Comparison of ENCODE assay signal across 8 cellular contexts in the genomic region with DNA sequence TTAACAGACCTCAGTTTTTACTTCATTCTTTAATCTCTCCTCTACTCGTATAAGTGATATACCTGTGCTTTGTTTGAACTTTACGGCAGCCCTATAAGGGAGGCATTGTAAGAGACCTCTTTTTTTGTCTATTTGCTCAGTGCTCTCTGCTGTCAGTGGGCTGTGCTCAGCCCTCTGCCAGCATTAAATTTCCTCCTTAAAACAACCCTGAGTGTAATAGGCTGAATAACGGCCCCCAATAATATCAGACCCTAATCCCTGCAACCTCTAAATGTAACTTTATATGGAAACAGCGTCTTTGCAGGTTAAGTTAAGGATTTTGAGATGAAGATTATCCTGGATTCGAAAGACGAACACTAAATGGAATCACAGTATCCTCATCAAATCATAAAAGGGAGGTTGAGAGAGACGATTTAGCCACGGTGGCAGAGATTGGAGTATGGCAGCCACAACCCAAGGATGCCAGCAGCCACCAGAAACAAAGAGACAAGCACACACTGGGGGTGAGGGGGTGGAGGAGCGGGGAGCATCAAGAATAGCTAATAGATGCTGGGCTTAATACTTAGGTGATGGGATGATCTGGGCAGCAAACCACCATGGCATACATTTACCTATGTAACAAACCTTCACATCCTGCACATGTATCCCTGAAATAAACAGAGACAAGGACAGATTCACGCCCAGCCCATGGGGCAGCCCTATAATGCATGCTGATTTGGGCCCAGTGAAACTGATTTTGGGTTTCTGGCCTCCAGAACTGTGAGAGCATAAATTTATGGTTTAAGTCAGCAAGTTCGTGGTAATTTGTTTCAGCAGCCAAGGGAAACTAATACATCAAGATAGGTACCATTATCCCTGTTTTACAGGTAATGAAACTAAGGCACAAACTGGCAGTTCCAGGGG. TPM values are rescaled to one million over a fixed set of nuclear protein-coding genes. Genes with fewer than 3 reads are reported as not detected.
DNase-seq lines count a peak whose midpoint lies in the region; FAIRE-seq and TF ChIP-seq lines count a peak whose summit lies in the region.

No MANE protein-coding gene starts in this region.

- DNase-seq in GM12892 (ENCODE audit: insufficient read length) (no peak), HAP-1 (ENCODE audit: low spot score in 2 of 2) (peak in 1 of 2 experiments; percentile 11), NCI-H146 (lab: John Stamatoyannopoulos, UW) (peak; percentile 29), dermis blood vessel endothelial cell (peak; percentile 17), myocyte (ENCODE audit: low read depth) (peak; percentile 33), HCEC 1CT (no peak), lower leg skin (ENCODE audit: low spot score in 2 of 2) (no peak), MV-4-11 (lab: John Stamatoyannopoulos, UW) (no peak)

- peaks cover 16% of the 10 kb centered on the region for H3K4me1 ChIP-seq in HAP-1

- TF ChIP-seq CTCF in lower leg skin (IDR thresholded peaks at IDR 0.05) = no peak

- H3K27me3 ChIP-seq in HAP-1 (ENCODE audit: low read depth) = no peaks in the 10 kb centered on the region

- no peak for TF ChIP-seq POLR2A in GM12892 (IDR thresholded peaks at IDR 0.05; ENCODE audit: low read depth, low read length)
- TF ChIP-seq POLR2A in lower leg skin (IDR thresholded peaks at IDR 0.05) = no peak

- H3K9me3 ChIP-seq in HAP-1 = no peaks in the 10 kb centered on the region; the same call in 1 of the 2 replicates

- FAIRE-seq in GM12892 (lab: Jason Lieb, UNC) = peak; percentile 61

- 22 to 24% methylated on average over 11 of the region's 11 CpGs for WGBS in lower leg skin, 2 donors

- peaks cover 3% of the 10 kb centered on the region; the same call in 1 of the 2 replicates for H3K36me3 ChIP-seq in HAP-1 (replicated peaks)

- intact Hi-C loops in lower leg skin (cut with DNase I; ENCODE audit: low total_unique reads) = no loop called here

- in situ Hi-C loops in HAP-1 (cut with MboI; ENCODE audit: low sequenced_read_pairs) = no loop called here

- peak overlapping the region; percentile 91 for H3K4me3 ChIP-seq in HAP-1
- H3K4me3 ChIP-seq in lower leg skin (ENCODE audit: low read depth, poor library complexity, severe bottlenecking) = no peak overlapping the region

RNA-seq across cellular contexts. Expression of gene FARSB, which starts 0.9 kb away (rescaled TPM):
- polyA plus RNA-seq in GM12892 (2012; ENCODE audit: missing spikeins) = 54.8 TPM
- 5.4 and 14.1 TPM in 2 replicates for total RNA-seq in dermis blood vessel endothelial cell
- 32.8 and 34.3 TPM in 2 replicates for total RNA-seq in myocyte
- polyA plus RNA-seq in myocyte (2012) = 19.2 TPM
- 10 to 100 TPM in 3 of 4 donors, 1 to 10 TPM in 1; 8.6 to 12.2 (median 11.2) TPM for total RNA-seq in lower leg skin

RNA-seq across cellular contexts. Expression of gene MOGAT1, which starts 14.7 kb away (rescaled TPM):
- not detected for polyA plus RNA-seq in GM12892 (2012; ENCODE audit: missing spikeins)
- not detected in 2 replicates for total RNA-seq in dermis blood vessel endothelial cell
- not detected in 2 replicates for total RNA-seq in myocyte
- not detected for polyA plus RNA-seq in myocyte (2012)
- not detected for total RNA-seq in lower leg skin

Comparison
In these comparisons a context has a peak if more than half of its experiments do, and no peak if none do; other contexts are left out.
1. DNase-seq: peak in NCI-H146 (single experiment), dermis blood vessel endothelial cell (single experiment) and myocyte (single experiment); none in GM12892 (single experiment), HCEC 1CT (single experiment), lower leg skin (0 of 2) and MV-4-11 (single experiment).